In genomic region chr13:112582305-112582704, GRCh38 we compare ENCODE assay signal across 23 cellular contexts. TPM values are rescaled to one million over a fixed set of nuclear protein-coding genes. Genes with fewer than 3 reads are reported as not detected.
A peak's percentile ranks its signal among the peaks of the same experiment; 100 is the strongest.
DNase-seq lines count a peak whose midpoint lies in the region; ATAC-seq and TF ChIP-seq lines count a peak whose summit lies in the region.
"Had no signal": no experiment of that assay in that cellular context is flagged by ENCODE, and none has a peak within 500 bp of the region (broad histone marks: within the 10 kb centered on the region; RNA-seq: fewer than 3 reads in every experiment).

No MANE protein-coding gene starts in this region.

- peaks cover 97% of the 10 kb centered on the region for H3K79me2 ChIP-seq in OCI-LY1 (ENCODE audit: insufficient read depth, low read length)

- no peak overlapping the region for H3K4me3 ChIP-seq in right cardiac atrium (ENCODE audit: low read length)
- no peak overlapping the region for H3K4me3 ChIP-seq in OCI-LY1 (ENCODE audit: low read depth, low read length, poor library complexity, severe bottlenecking)
- H3K4me3 ChIP-seq in lower lobe of right lung, result no peak overlapping the region
- H3K4me3 ChIP-seq: dorsolateral prefrontal cortex, lung, ovary, right lobe of liver, SK-N-MC, transverse colon had no signal

- no peak overlapping the region for H3K27ac ChIP-seq in right cardiac atrium (ENCODE audit: low read length)
- H3K27ac ChIP-seq in OCI-LY1 (ENCODE audit: low read depth, low read length, poor library complexity, severe bottlenecking), result peak overlapping the region; percentile 84
- no peak overlapping the region for H3K27ac ChIP-seq in lower lobe of right lung
- H3K27ac ChIP-seq: ovary, right lobe of liver, SK-N-MC had no signal

- no peaks in the 10 kb centered on the region for H4K20me1 ChIP-seq in OCI-LY1 (ENCODE audit: insufficient read depth, low read length)

- H3K36me3 ChIP-seq in OCI-LY1 (ENCODE audit: insufficient read depth, low read length) (peaks cover 32% of the 10 kb centered on the region), lower lobe of right lung (no peaks in the 10 kb centered on the region)
- H3K36me3 ChIP-seq: ovary, right lobe of liver, transverse colon had no signal

- H3K9ac ChIP-seq in OCI-LY1 (ENCODE audit: low read length), result no peak overlapping the region; the same call in 1 of the 2 replicates

- peak overlapping the region in 1 of 3 experiments; percentile 6 for H3K4me3 Mint-ChIP-seq in nephron
- H3K4me3 Mint-ChIP-seq: activated naive CD4-positive, alpha-beta T cell treated with anti-CD3 and anti-CD28 coated beads, Interleukin-2, amount 50 U/mL, for 24 hours; T-helper 1 cell treated with Interleukin-12 subunit alpha and Interleukin-12 subunit beta and Interleukin-4 antibody, amounts not matched to agents 30 μg/mL and 1 μg/mL, for 36 hours had no signal

- peak overlapping the region; percentile 23 to 45 (median 39) for H3K27ac Mint-ChIP-seq in nephron
- H3K27ac Mint-ChIP-seq: T-helper 1 cell treated with Interleukin-12 subunit alpha and Interleukin-12 subunit beta and Interleukin-4 antibody, amounts not matched to agents 30 μg/mL and 1 μg/mL, for 36 hours had no signal

- peaks cover 6% of the 10 kb centered on the region for H3K9me3 Mint-ChIP-seq in nephron
- H3K9me3 Mint-ChIP-seq: activated naive CD4-positive, alpha-beta T cell treated with anti-CD3 and anti-CD28 coated beads, Interleukin-2, amount 50 U/mL, for 24 hours had no signal

- peaks cover 17% of the 10 kb centered on the region for H3K4me1 Mint-ChIP-seq in nephron

- H3K9me3 ChIP-seq in right cardiac atrium (ENCODE audit: control insufficient read depth, low read length) (no peaks in the 10 kb centered on the region), OCI-LY1 (ENCODE audit: low read length) (peaks cover under 1% of the 10 kb centered on the region; the same call in 1 of the 2 replicates), lower lobe of right lung (no peaks in the 10 kb centered on the region)
- H3K9me3 ChIP-seq: ovary, right lobe of liver, transverse colon had no signal

- intact Hi-C loops in left ventricle myocardium superior (cut with micrococcal nuclease), result no loop called here
- intact Hi-C loops in right cardiac atrium (cut with DNase I), result no loop called here
- intact Hi-C loops in lower lobe of right lung (cut with DNase I), result no loop called here
- intact Hi-C loops in posterior vena cava (cut with DNase I), result no loop called here

- WGBS in right cardiac atrium, result 70% methylated on average over 8 of the region's 8 CpGs

- peak overlapping the region; percentile 68; the same call in 1 of the 2 replicates for H3K4me2 ChIP-seq in OCI-LY1 (ENCODE audit: low read length)

- TF ChIP-seq CTCF in OCI-LY1 (IDR thresholded peaks at IDR 0.05; ENCODE audit: low read length) (no peak), nephron (IDR thresholded peaks at IDR 0.05; ENCODE audit: unreplicated experiment in 3 of 3) (no peak), lower lobe of right lung (IDR thresholded peaks at IDR 0.05) (no peak)

- DNase-seq in left ventricle myocardium superior, result peak; percentile 35
- no peak for DNase-seq in right cardiac atrium
- no peak for DNase-seq in lower lobe of right lung
- DNase-seq in posterior vena cava (ENCODE audit: low spot score), result no peak
- DNase-seq: activated CD4-positive, alpha-beta T cell treated with anti-CD3 and anti-CD28 coated beads for 4 hours; activated T-cell treated with anti-CD3 and anti-CD28 coated beads, Interleukin-2, amount 50 U/mL, for 48 hours; AML-193; dorsolateral prefrontal cortex; KG1; NCI-H1694; NCI-H2171 treated with DMSO at 0.1 percent for 48 hours; NCI-H69; ovary; right lobe of liver; transverse colon had no signal

- H2AFZ ChIP-seq in OCI-LY1 (ENCODE audit: low read length), result no peak overlapping the region

- no peaks in the 10 kb centered on the region for H3F3A ChIP-seq in OCI-LY1 (ENCODE audit: insufficient read depth, low read length)

- no peaks in the 10 kb centered on the region for H3K27me3 ChIP-seq in right cardiac atrium (ENCODE audit: control insufficient read depth, insufficient read depth)
- no peaks in the 10 kb centered on the region for H3K27me3 ChIP-seq in OCI-LY1 (ENCODE audit: insufficient read depth, low read length)
- no peaks in the 10 kb centered on the region for H3K27me3 ChIP-seq in lower lobe of right lung (ENCODE audit: low read depth)
- H3K27me3 ChIP-seq: dorsolateral prefrontal cortex, ovary, right lobe of liver, transverse colon had no signal

- H3K4me1 ChIP-seq in right cardiac atrium (ENCODE audit: control insufficient read depth, insufficient read depth, low read length) (no peaks in the 10 kb centered on the region), OCI-LY1 (ENCODE audit: insufficient read depth, low read length, severe bottlenecking) (peaks cover 52% of the 10 kb centered on the region), lower lobe of right lung (peaks cover 35% of the 10 kb centered on the region)

- no peaks in the 10 kb centered on the region for H3K9me2 ChIP-seq in OCI-LY1 (ENCODE audit: low read depth, low read length)

- no peaks in the 10 kb centered on the region for H3K27me3 Mint-ChIP-seq in nephron (ENCODE audit: low read depth)
- H3K27me3 Mint-ChIP-seq: activated naive CD4-positive, alpha-beta T cell treated with anti-CD3 and anti-CD28 coated beads, Interleukin-2, amount 50 U/mL, for 24 hours had no signal

- H3K36me3 Mint-ChIP-seq in nephron (ENCODE audit: low read depth), result peaks cover 26% of the 10 kb centered on the region

- ATAC-seq in left ventricle myocardium superior (peak; percentile 7), right cardiac atrium (no peak), HG02870 (IDR thresholded peaks at IDR 0.05; ENCODE audit: unreplicated experiment) (no peak), lower lobe of right lung (no peak), HG02973 (IDR thresholded peaks at IDR 0.05; ENCODE audit: unreplicated experiment) (no peak)
- ATAC-seq: right lobe of liver had no signal

RNA-seq across cellular contexts. Expression of gene TUBGCP3, which starts 5.6 kb away (rescaled TPM):
- total RNA-seq in left ventricle myocardium superior (16.0 TPM), right cardiac atrium (10 to 100 TPM; 16.8 to 21.9 (median 19.3) TPM), lower lobe of right lung (34.5 TPM), posterior vena cava (10 to 100 TPM; 28.7 to 29.4 TPM)
- 9.4 TPM for polyA plus RNA-seq in right cardiac atrium
